Comparison of ENCODE assay signal across 22 cellular contexts in the genomic region with DNA sequence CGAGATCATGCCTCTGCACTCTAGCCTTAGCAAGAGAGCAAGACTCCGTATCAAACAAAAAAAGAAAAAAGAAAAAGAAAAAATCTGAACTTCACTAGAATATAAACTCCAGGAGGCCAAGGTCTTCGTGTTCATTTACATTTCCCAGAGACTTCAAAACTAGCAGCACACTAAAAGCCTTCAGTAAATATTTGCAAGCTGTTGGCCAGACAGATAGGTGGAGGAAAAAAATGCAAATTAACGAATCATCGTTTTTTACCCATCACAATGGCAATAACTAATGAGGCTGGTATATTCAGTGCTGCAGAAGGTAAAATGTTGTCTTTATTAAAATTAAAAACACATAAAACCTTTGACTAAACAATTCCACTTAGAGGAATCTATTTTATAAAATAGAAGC.
DNase-seq lines count a peak whose midpoint lies in the region; ATAC-seq, FAIRE-seq and TF ChIP-seq lines count a peak whose summit lies in the region.
"Had no signal": no experiment of that assay in that cellular context is flagged by ENCODE, and none has a peak within 500 bp of the region (broad histone marks: within the 10 kb centered on the region; RNA-seq: fewer than 3 reads in every experiment).

No MANE protein-coding gene starts in this region.

- WGBS in H9 (ENCODE audit: extremely low coverage, insufficient read length, low lambda C conversion rate) = no CpG with 5 or more reads among the region's 5 CpGs
- 62% methylated on average over 5 of the region's 5 CpGs for WGBS in K562 (ENCODE audit: insufficient coverage, low coverage, missing lambda C conversion rate)
- WGBS in HepG2 (ENCODE audit: low lambda C conversion rate) = 7% methylated on average over 5 of the region's 5 CpGs
- WGBS in mesenchymal stem cell = 93% methylated on average over 3 of the region's 5 CpGs

- no peaks in the 10 kb centered on the region for H3K23me2 ChIP-seq in H9 (ENCODE audit: insufficient read length, low read depth, low read length, poor library complexity, severe bottlenecking)

- TF ChIP-seq EP300 in K562 (IDR thresholded peaks at IDR 0.05; ENCODE audit: low read length) = no peak
- 0 out of 4 replicates have a peak, but pooled peaks of 1 of the 2 experiments have one; percentile 22 for TF ChIP-seq EP300 in HepG2 (IDR thresholded peaks at IDR 0.05; ENCODE audit: low read depth in 2 of 2, low read length in 2 of 2)
- TF ChIP-seq EP300 in HepG2 (CRISPR knock-in tag; IDR thresholded peaks at IDR 0.05; ENCODE audit: borderline replicate concordance) = no peak

- no peak overlapping the region for H2BK12ac ChIP-seq in H9 (ENCODE audit: insufficient read length, low read depth, low read length)
- H2BK12ac ChIP-seq in mesenchymal stem cell (ENCODE audit: low read length in 2 of 2) = no peak overlapping the region

- TF ChIP-seq RAD21 in K562 (CRISPR knock-in tag; conservative IDR thresholded peaks at IDR 0.05 in 1 of 2, IDR thresholded peaks at IDR 0.05 in 1 of 2) = no peak
- TF ChIP-seq RAD21 in HepG2 (CRISPR knock-in tag; IDR thresholded peaks at IDR 0.05) = no peak

- ATAC-seq in K562 (no peak), HepG2 (peak; percentile 69), GM18873 (IDR thresholded peaks at IDR 0.05; ENCODE audit: low FRiP score, unreplicated experiment) (no peak)
- no peak for ATAC-seq in activated T-cell treated with anti-CD3 and anti-CD28 coated beads, Interleukin-2, amount 50 U/mL, for 72 hours (replicated peaks in 1 of 2)

- H3K27ac Mint-ChIP-seq in H9 (peak overlapping the region; percentile 5 to 92 (median 45); a peak in 3 of 7 replicates), Calu3 (ENCODE audit: unreplicated experiment) (no peak overlapping the region)
- no peak overlapping the region for H3K27ac Mint-ChIP-seq in activated T-cell treated with anti-CD3 and anti-CD28 coated beads, Interleukin-2, amount 50 U/mL, for 72 hours
- H3K27ac Mint-ChIP-seq: HFFc6 had no signal

- POLR2A ChIA-PET in K562 (lab: Yijun Ruan, JAX) = interaction anchor here (0.7 to 1.4 kb wide), 7 partner anchors 16 to 161 kb away, joined by 3 to 5 read pairs (median 3); a partner anchor contains a TSS
- POLR2A ChIA-PET in HepG2 (lab: Yijun Ruan, JAX) = interaction anchor here (1.4 to 2.0 kb wide), 2 partner anchors 149 to 161 kb away, joined by 4 to 6 read pairs; a partner anchor contains a TSS

- H2BK5ac ChIP-seq in H9 (ENCODE audit: insufficient read length, low read length) = no peak overlapping the region
- H2BK5ac ChIP-seq in mesenchymal stem cell (ENCODE audit: low read depth, low read length, poor library complexity, severe bottlenecking) = no peak overlapping the region

- H3K56ac ChIP-seq in H9 (ENCODE audit: insufficient read length, low read depth, low read length) = no peak overlapping the region

- H4K20me1 ChIP-seq in H9 (ENCODE audit: control insufficient read depth, insufficient read depth, insufficient read length) (no peaks in the 10 kb centered on the region), K562 (replicated peaks; ENCODE audit: control insufficient read depth, insufficient read depth, low read length) (0 out of 2 replicates have a peak, but pooled peaks cover 5% of the 10 kb centered on the region), HepG2 (ENCODE audit: insufficient read depth, low read length) (no peaks in the 10 kb centered on the region)

- H3K79me1 ChIP-seq in H9 (ENCODE audit: insufficient read depth, low read depth, low read length, poor library complexity, severe bottlenecking) (no peaks in the 10 kb centered on the region), mesenchymal stem cell (replicated peaks; ENCODE audit: low read length, poor library complexity, severe bottlenecking) (peaks cover 6% of the 10 kb centered on the region)

- H3K23ac ChIP-seq in H9 (ENCODE audit: insufficient read length, low read depth, low read length) (no peak overlapping the region), mesenchymal stem cell (ENCODE audit: low read length in 2 of 2) (no peak overlapping the region)

- no peak for TF ChIP-seq CTCF in H9 (conservative IDR thresholded peaks at IDR 0.05)
- TF ChIP-seq CTCF in K562 (IDR thresholded peaks at IDR 0.05 in 2 of 3, conservative IDR thresholded peaks at IDR 0.05 in 1 of 3; ENCODE audit: insufficient read depth in 2 of 3, low read depth in 1 of 3, low read length in 3 of 3) = no peak
- TF ChIP-seq CTCF in HepG2 (CRISPR knock-in tag; IDR thresholded peaks at IDR 0.05) = no peak
- TF ChIP-seq CTCF in Calu3 (IDR thresholded peaks at IDR 0.05; ENCODE audit: unreplicated experiment) = no peak

- H3K4me1 ChIP-seq in H9 (ENCODE audit: insufficient read depth, low read length) (peaks cover 3% of the 10 kb centered on the region; the same call in 1 of the 2 replicates), K562 (replicated peaks in 1 of 2; ENCODE audit: control insufficient read depth in 2 of 2, insufficient read depth in 2 of 2, low read length in 2 of 2) (no peaks in the 10 kb centered on the region), HepG2 (ENCODE audit: insufficient read depth, low read length) (peaks cover 19% of the 10 kb centered on the region), mesenchymal stem cell (ENCODE audit: control insufficient read depth, insufficient read depth, low read depth, low read length) (no peaks in the 10 kb centered on the region)
- H3K4me1 ChIP-seq: BE2C had no signal

- H2BK120ac ChIP-seq in H9 (ENCODE audit: low read depth, low read length, poor library complexity, severe bottlenecking) = no peak overlapping the region
- H2BK120ac ChIP-seq in mesenchymal stem cell (ENCODE audit: low read depth, low read length) = no peak overlapping the region

- DNase-seq in H9 = no peak
- peak; percentile 7 for DNase-seq in HuH-7 (ENCODE audit: low spot score)
- DNase-seq in K562 (ENCODE audit: extremely low read depth in 1 of 4, low spot score in 3 of 4) = no peak
- peak; percentile 62 for DNase-seq in HepG2 (ENCODE audit: low spot score)
- DNase-seq in Calu3 = no peak
- no peak for DNase-seq in activated T-cell treated with anti-CD3 and anti-CD28 coated beads, Interleukin-2, amount 50 U/mL, for 72 hours
- no peak for DNase-seq in mesenchymal stem cell
- DNase-seq: ACHN; BE2C; CD4-positive, CD25-positive, alpha-beta regulatory T cell; CD8-positive, alpha-beta memory T cell; COR-L47; DMS153; DMS79; GDM1; HCEC 1CT; HFFc6 had no signal

- H3K9me3 Mint-ChIP-seq in H9 = no peaks in the 10 kb centered on the region
- no peaks in the 10 kb centered on the region for H3K9me3 Mint-ChIP-seq in Calu3 (ENCODE audit: low read depth, unreplicated experiment)
- H3K9me3 Mint-ChIP-seq in activated T-cell treated with anti-CD3 and anti-CD28 coated beads, Interleukin-2, amount 50 U/mL, for 72 hours = no peaks in the 10 kb centered on the region
- H3K9me3 Mint-ChIP-seq: CD4-positive, CD25-positive, alpha-beta regulatory T cell; CD8-positive, alpha-beta memory T cell; HFFc6 had no signal

- H3K4ac ChIP-seq in H9 (ENCODE audit: low read depth, low read length) (no peak overlapping the region), mesenchymal stem cell (ENCODE audit: low read depth in 1 of 2, low read length in 2 of 2) (no peak overlapping the region)

- intact Hi-C loops in K562 (cut with micrococcal nuclease) (loop anchor here (2.0 to 10.0 kb wide), 2 partner anchors 139 to 503 kb away; no protein-coding TSS in a partner anchor), HepG2 (cut with micrococcal nuclease; ENCODE audit: unreplicated experiment) (no loop called here), Calu3 (cut with micrococcal nuclease; ENCODE audit: unreplicated experiment) (no loop called here)

- H3K4me3 Mint-ChIP-seq in H9 (no peak overlapping the region), Calu3 (ENCODE audit: low read depth, unreplicated experiment) (no peak overlapping the region)
- H3K4me3 Mint-ChIP-seq in activated T-cell treated with anti-CD3 and anti-CD28 coated beads, Interleukin-2, amount 50 U/mL, for 72 hours = no peak overlapping the region
- H3K4me3 Mint-ChIP-seq: CD4-positive, CD25-positive, alpha-beta regulatory T cell; CD8-positive, alpha-beta memory T cell; HFFc6 had no signal

- H3K4me1 Mint-ChIP-seq in H9 (peaks cover 10 to 23% of the 10 kb centered on the region in 2 experiments), Calu3 (ENCODE audit: low read depth, unreplicated experiment) (peaks cover 8% of the 10 kb centered on the region)
- peaks cover 6% of the 10 kb centered on the region for H3K4me1 Mint-ChIP-seq in activated T-cell treated with anti-CD3 and anti-CD28 coated beads, Interleukin-2, amount 50 U/mL, for 72 hours (ENCODE audit: low read depth)

- H3K9me3 ChIP-seq in H9 (ENCODE audit: control insufficient read depth, low read depth, low read length) (no peaks in the 10 kb centered on the region), K562 (replicated peaks; ENCODE audit: control insufficient read depth, insufficient read depth, low read depth, low read length) (no peaks in the 10 kb centered on the region), HepG2 (ENCODE audit: low read length) (no peaks in the 10 kb centered on the region), mesenchymal stem cell (ENCODE audit: control insufficient read depth, low read length) (no peaks in the 10 kb centered on the region)
- H3K9me3 ChIP-seq: BE2C had no signal

- H3K4me3 ChIP-seq in K562 (no peak overlapping the region), HepG2 (replicated peaks in 1 of 3; ENCODE audit: insufficient read depth in 1 of 3, low read depth in 2 of 3, low read length in 3 of 3) (no peak overlapping the region), mesenchymal stem cell (ENCODE audit: insufficient read depth in 1 of 2, low read depth in 1 of 2, low read length in 2 of 2) (no peak overlapping the region)

- CTCF ChIA-PET in K562 (lab: Yijun Ruan, JAX; ENCODE audit: low intra/inter-chr PET ratio) = interaction anchor here (2.5 to 4.3 kb wide), 3 partner anchors 79 to 150 kb away, joined by 13 to 43 read pairs (median 14); no protein-coding TSS in a partner anchor
- CTCF ChIA-PET in HepG2 (lab: Yijun Ruan, JAX; ENCODE audit: low intra/inter-chr PET ratio, low total read pairs) = interaction anchor here (1.9 kb wide), 1 partner anchor 150 kb away, joined by 18 read pairs; no protein-coding TSS in a partner anchor
- CTCF ChIA-PET in Calu3 (lab: Charles Lee) = interaction anchor here (1.0 to 1.3 kb wide), 2 partner anchors 102 to 150 kb away, joined by 3 to 7 read pairs; no protein-coding TSS in a partner anchor

- H3K79me2 ChIP-seq in H9 (ENCODE audit: insufficient read depth, low read length) (no peaks in the 10 kb centered on the region), K562 (ENCODE audit: control insufficient read depth, insufficient read depth, low read length) (0 out of 3 replicates have a peak, but pooled peaks cover 3% of the 10 kb centered on the region), HepG2 (ENCODE audit: insufficient read depth, low read length) (no peaks in the 10 kb centered on the region)

- FAIRE-seq in K562 (lab: Jason Lieb, UNC) (no peak), HepG2 (lab: Jason Lieb, UNC) (no peak)
- FAIRE-seq: A204.1, GM19239 had no signal

- H3K27me3 Mint-ChIP-seq in H9 (ENCODE audit: low read depth) (no peaks in the 10 kb centered on the region), Calu3 (ENCODE audit: unreplicated experiment) (no peaks in the 10 kb centered on the region)
- no peaks in the 10 kb centered on the region for H3K27me3 Mint-ChIP-seq in activated T-cell treated with anti-CD3 and anti-CD28 coated beads, Interleukin-2, amount 50 U/mL, for 72 hours (ENCODE audit: low read depth)
- H3K27me3 Mint-ChIP-seq: CD4-positive, CD25-positive, alpha-beta regulatory T cell; CD8-positive, alpha-beta memory T cell had no signal

- H3K36me3 ChIP-seq in K562 (ENCODE audit: control insufficient read depth, insufficient read depth, low read length) = peaks cover 28% of the 10 kb centered on the region
- H3K36me3 ChIP-seq in HepG2 (replicated peaks in 1 of 2; ENCODE audit: control insufficient read depth in 1 of 2, insufficient read depth in 2 of 2, low read length in 2 of 2) = peaks cover 0 to 5% of the 10 kb centered on the region in 2 experiments; a peak in 3 of 5 replicates
- peaks cover 0 to 7% of the 10 kb centered on the region in 2 experiments for H3K36me3 ChIP-seq in mesenchymal stem cell (ENCODE audit: control insufficient read depth in 1 of 2, insufficient read depth in 2 of 2, low read depth in 1 of 2, low read length in 2 of 2)
- H3K36me3 ChIP-seq: BE2C had no signal

- in situ Hi-C loops in K562 (cut with MboI) = loop anchor here (5.0 kb wide), 2 partner anchors 80 to 145 kb away; a partner anchor contains a TSS
- in situ Hi-C loops in HepG2 (cut with HindIII; ENCODE audit: extremely low pct_ligation_motif_present, low pct_unique_long_range_greater_than_20kb) = loop anchor here (5.0 kb wide), 2 partner anchors 80 to 150 kb away; a partner anchor contains a TSS

- no peak overlapping the region for H4K5ac ChIP-seq in H9 (ENCODE audit: insufficient read length, low read depth, low read length)

- no peak overlapping the region for H3T11ph ChIP-seq in H9 (ENCODE audit: low read length)

- no peak overlapping the region for H2BK15ac ChIP-seq in H9 (ENCODE audit: low read depth, low read length)
- no peak overlapping the region for H2BK15ac ChIP-seq in mesenchymal stem cell (ENCODE audit: low read depth, poor library complexity, severe bottlenecking)

- no peak overlapping the region for H3K14ac ChIP-seq in H9 (ENCODE audit: insufficient read depth, low read length)
- no peak overlapping the region for H3K14ac ChIP-seq in mesenchymal stem cell (ENCODE audit: low read length in 2 of 2)

- peaks cover 5 to 13% (median 5%) of the 10 kb centered on the region in 3 experiments; a peak in 3 of 7 replicates for H3K36me3 Mint-ChIP-seq in H9 (ENCODE audit: insufficient read depth in 1 of 3, low read depth in 3 of 3)
- peaks cover 4% of the 10 kb centered on the region for H3K36me3 Mint-ChIP-seq in Calu3 (ENCODE audit: insufficient read depth, unreplicated experiment)
- H3K36me3 Mint-ChIP-seq in activated T-cell treated with anti-CD3 and anti-CD28 coated beads, Interleukin-2, amount 50 U/mL, for 72 hours (ENCODE audit: insufficient read depth in 2 of 2) = no peaks in the 10 kb centered on the region

- H2AFZ ChIP-seq in H9 (ENCODE audit: low read length) (no peak overlapping the region), K562 (ENCODE audit: low read depth, low read length) (no peak overlapping the region), HepG2 (ENCODE audit: low read length) (no peak overlapping the region), mesenchymal stem cell (ENCODE audit: low read depth, low read length) (no peak overlapping the region)

- H3K9me1 ChIP-seq in K562 (ENCODE audit: control insufficient read depth, insufficient read depth, low read length) = no peaks in the 10 kb centered on the region

- H3K4me2 ChIP-seq in H9 (ENCODE audit: insufficient read depth, insufficient read length, low read length) (no peak overlapping the region), K562 (ENCODE audit: insufficient read depth, low read length) (no peak overlapping the region), HepG2 (ENCODE audit: low read depth, low read length) (0 out of 2 replicates have a peak overlapping the region, but pooled peaks have one; percentile 5), mesenchymal stem cell (ENCODE audit: low read length, poor library complexity, severe bottlenecking) (no peak overlapping the region)
- H3K4me2 ChIP-seq: KMS-11 had no signal

- TF ChIP-seq POLR2A in K562 (conservative IDR thresholded peaks at IDR 0.05) = no peak
- TF ChIP-seq POLR2A in HepG2 (IDR thresholded peaks at IDR 0.05; ENCODE audit: insufficient read depth in 1 of 2, low read depth in 2 of 2, low read length in 2 of 2) = no peak

- H2AK5ac ChIP-seq in H9 (ENCODE audit: insufficient read length, low read length) = no peak overlapping the region
- no peak overlapping the region for H2AK5ac ChIP-seq in mesenchymal stem cell (ENCODE audit: low read length, severe bottlenecking)

- H3K9ac ChIP-seq in H9 (ENCODE audit: extremely low read depth, insufficient read length, low read length) = no peak overlapping the region
- H3K9ac ChIP-seq in K562 (ENCODE audit: insufficient read depth in 1 of 2, low read depth in 2 of 2, low read length in 2 of 2) = no peak overlapping the region
- no peak overlapping the region for H3K9ac ChIP-seq in HepG2 (ENCODE audit: insufficient read depth, low read depth, low read length)
- H3K9ac ChIP-seq in mesenchymal stem cell (ENCODE audit: low read length) = no peak overlapping the region
- H3K9ac ChIP-seq: KMS-11 had no signal

- no peak overlapping the region for H2BK20ac ChIP-seq in H9 (ENCODE audit: low read depth, low read length, poor library complexity, severe bottlenecking)

- no TSS peak for BruUV-seq in K562 (replicated peaks; lab: Mats Ljungman, UMichigan)
- no TSS peak for BruUV-seq in HepG2 (replicated peaks; lab: Mats Ljungman, UMichigan)
- BruUV-seq in Calu3 (replicated peaks; lab: Mats Ljungman, UMichigan) = no TSS peak

- no peaks in the 10 kb centered on the region for H3K27me3 ChIP-seq in H9 (ENCODE audit: insufficient read depth, low read length)
- H3K27me3 ChIP-seq in K562 (ENCODE audit: control insufficient read depth in 2 of 2, insufficient read depth in 2 of 2, low read length in 2 of 2) = no peaks in the 10 kb centered on the region
- no peaks in the 10 kb centered on the region for H3K27me3 ChIP-seq in HepG2 (ENCODE audit: control insufficient read depth in 1 of 2, insufficient read depth in 2 of 2, low read length in 2 of 2)
- H3K27me3 ChIP-seq in mesenchymal stem cell (ENCODE audit: control insufficient read depth in 1 of 2, insufficient read depth in 1 of 2, low read length in 2 of 2) = no peaks in the 10 kb centered on the region
- H3K27me3 ChIP-seq: BE2C had no signal

- H3K18ac ChIP-seq in H9 (ENCODE audit: insufficient read length, low read depth, low read length) = no peak overlapping the region
- H3K18ac ChIP-seq in mesenchymal stem cell (ENCODE audit: low read depth in 1 of 2, low read length in 2 of 2) = no peak overlapping the region

- H3K27ac ChIP-seq in H9 (ENCODE audit: insufficient read length, low read depth, low read length) (no peak overlapping the region), K562 (ENCODE audit: extremely low read depth, low read depth, low read length) (no peak overlapping the region), HepG2 (ENCODE audit: extremely low read length, insufficient read depth, low read length) (peak overlapping the region; percentile 13), mesenchymal stem cell (ENCODE audit: low read length, poor library complexity, severe bottlenecking) (no peak overlapping the region)
- H3K27ac ChIP-seq: HL-60, KMS-11 had no signal

- H4K91ac ChIP-seq in H9 (ENCODE audit: insufficient read length, low read depth, low read length) (no peak overlapping the region), mesenchymal stem cell (ENCODE audit: low read length) (no peak overlapping the region)

- H4K8ac ChIP-seq in H9 (replicated peaks; ENCODE audit: insufficient read length, low read depth, low read length) = no peak overlapping the region
- no peak overlapping the region for H4K8ac ChIP-seq in mesenchymal stem cell (ENCODE audit: low read length)

Comparison
In these comparisons a context has a peak if more than half of its experiments do, and no peak if none do; other contexts are left out.
1. DNase-seq: peak in HuH-7 (single experiment) and HepG2 (single experiment); none in H9 (single experiment), K562 (0 of 4), Calu3 (single experiment), activated T-cell treated with anti-CD3 and anti-CD28 coated beads, Interleukin-2, amount 50 U/mL, for 72 hours (0 of 2) and mesenchymal stem cell (single experiment).
2. H3K27ac Mint-ChIP-seq: peak in H9 (3 of 3); none in Calu3 (single experiment) and activated T-cell treated with anti-CD3 and anti-CD28 coated beads, Interleukin-2, amount 50 U/mL, for 72 hours (single experiment).